8 cellular contexts compared by ENCODE assay signal in genomic region chr22:27885977-27886842, GRCh38. TPM values are rescaled to one million over a fixed set of nuclear protein-coding genes. Genes with fewer than 3 reads are reported as not detected.
DNase-seq lines count a peak whose midpoint lies in the region; ATAC-seq, FAIRE-seq and TF ChIP-seq lines count a peak whose summit lies in the region.

No MANE protein-coding gene starts in this region.

- 96% methylated on average over 2 of the region's 3 CpGs for WGBS in K562 (ENCODE audit: insufficient coverage, low coverage, missing lambda C conversion rate)

- H4K20me1 ChIP-seq in PC-3 (ENCODE audit: low read length): peaks cover 11% of the 10 kb centered on the region; the same call in 1 of the 2 replicates
- H4K20me1 ChIP-seq in K562 (replicated peaks; ENCODE audit: control insufficient read depth, insufficient read depth, low read length): peaks cover 8% of the 10 kb centered on the region

- H3K4me1 ChIP-seq in PC-3 (ENCODE audit: insufficient read depth, low read length): peaks cover 13% of the 10 kb centered on the region
- H3K4me1 ChIP-seq in K562 (replicated peaks in 1 of 2; ENCODE audit: control insufficient read depth in 2 of 2, insufficient read depth in 2 of 2, low read length in 2 of 2): no peaks in the 10 kb centered on the region

- H3K4me3 ChIP-seq in AG04449 (ENCODE audit: low read depth, low read length): no peak overlapping the region
- H3K4me3 ChIP-seq in PC-3 (ENCODE audit: low read length): no peak overlapping the region
- H3K4me3 ChIP-seq in K562: no peak overlapping the region

- H3K9me3 ChIP-seq in PC-3 (ENCODE audit: low read length) (no peaks in the 10 kb centered on the region), K562 (replicated peaks; ENCODE audit: control insufficient read depth, insufficient read depth, low read depth, low read length) (no peaks in the 10 kb centered on the region)

- H2AFZ ChIP-seq in PC-3 (ENCODE audit: low read length): no peak overlapping the region
- H2AFZ ChIP-seq in K562 (ENCODE audit: low read depth, low read length): no peak overlapping the region

- POLR2A ChIA-PET in AG04449 (lab: Yijun Ruan, JAX): interaction anchor here (0.5 kb wide), 1 partner anchor 742 kb away, joined by 3 read pairs; no protein-coding TSS in a partner anchor
- POLR2A ChIA-PET in PC-3 (lab: Charles Lee; ENCODE audit: unreplicated experiment): no interaction called here
- POLR2A ChIA-PET in K562 (lab: Yijun Ruan, JAX): interaction anchor here (0.6 to 1.0 kb wide), 3 partner anchors 13 to 124 kb away, joined by 3 read pairs; no protein-coding TSS in a partner anchor

- DNase-seq in AG04449 (ENCODE audit: low read depth, low spot score) (peak; percentile 59), PC-3 (peak; percentile 50), K562 (ENCODE audit: extremely low read depth in 1 of 4, low spot score in 3 of 4) (peak; percentile 26 to 34 (median 32)), inferior parietal cortex (ENCODE audit: extremely low spot score) (peak; percentile 74), NCI-H774 (lab: John Stamatoyannopoulos, UW) (no peak)
- DNase-seq in stimulated activated CD4-positive, alpha-beta T cell treated with anti-CD3 and anti-CD28 coated beads, Interleukin-2, amount 100 ng/mL, for 24 hours: peak; percentile 37 to 46

- peak; percentile 67 for ATAC-seq in PC-3
- ATAC-seq in K562: 0 out of 3 replicates have a peak, but pooled peaks have one; percentile 43
- no peak for ATAC-seq in GM21515 (IDR thresholded peaks at IDR 0.05; ENCODE audit: unreplicated experiment)

- H3K27ac ChIP-seq in PC-3 (ENCODE audit: low read length): no peak overlapping the region
- H3K27ac ChIP-seq in K562 (ENCODE audit: extremely low read depth, low read depth, low read length): no peak overlapping the region

- no peaks in the 10 kb centered on the region for H3K9me2 ChIP-seq in PC-3 (replicated peaks; ENCODE audit: low read length)

- TF ChIP-seq CTCF in AG04449 (IDR thresholded peaks at IDR 0.05; ENCODE audit: insufficient read depth, low read length, missing control alignments): peak; percentile 45
- TF ChIP-seq CTCF in GM12801 (IDR thresholded peaks at IDR 0.05; ENCODE audit: extremely low read depth, insufficient read length): peak; percentile 47
- TF ChIP-seq CTCF in PC-3 (conservative IDR thresholded peaks at IDR 0.05; ENCODE audit: low read depth, low read length): peak; percentile 79
- TF ChIP-seq CTCF in K562 (IDR thresholded peaks at IDR 0.05 in 2 of 3, conservative IDR thresholded peaks at IDR 0.05 in 1 of 3; ENCODE audit: insufficient read depth in 2 of 3, low read depth in 1 of 3, low read length in 3 of 3): peak; percentile 40 to 66 (median 47); a peak in 5 of 6 replicates

- TF ChIP-seq EP300 in K562 (IDR thresholded peaks at IDR 0.05; ENCODE audit: low read length): no peak

- CTCF ChIA-PET in AG04449 (lab: Yijun Ruan, JAX) (interaction anchor here (0.8 to 20.7 kb wide), 25 partner anchors 9 to 1130 kb away, joined by 3 to 514 read pairs (median 4); no protein-coding TSS in a partner anchor), PC-3 (lab: Charles Lee) (no interaction called here), K562 (lab: Yijun Ruan, JAX; ENCODE audit: low intra/inter-chr PET ratio) (interaction anchor here (0.6 to 3.6 kb wide), 2 partner anchors 123 to 1154 kb away, joined by 4 to 22 read pairs; no protein-coding TSS in a partner anchor)

- no peaks in the 10 kb centered on the region for H3F3A ChIP-seq in PC-3 (ENCODE audit: low read length, unreplicated experiment)

- peak; percentile 45 to 63 for TF ChIP-seq RAD21 in K562 (CRISPR knock-in tag; conservative IDR thresholded peaks at IDR 0.05 in 1 of 2, IDR thresholded peaks at IDR 0.05 in 1 of 2)

- peaks cover 29% of the 10 kb centered on the region for H3K36me3 ChIP-seq in PC-3 (ENCODE audit: low read depth, low read length)
- H3K36me3 ChIP-seq in K562 (ENCODE audit: control insufficient read depth, insufficient read depth, low read length): peaks cover 74% of the 10 kb centered on the region

- H3K79me2 ChIP-seq in PC-3 (ENCODE audit: low read length): peaks cover 6% of the 10 kb centered on the region; the same call in 1 of the 2 replicates
- 0 out of 3 replicates have a peak, but pooled peaks cover 4% of the 10 kb centered on the region for H3K79me2 ChIP-seq in K562 (ENCODE audit: control insufficient read depth, insufficient read depth, low read length)

- H3K27me3 ChIP-seq in PC-3 (ENCODE audit: low read length) (no peaks in the 10 kb centered on the region), K562 (ENCODE audit: control insufficient read depth in 2 of 2, insufficient read depth in 2 of 2, low read length in 2 of 2) (no peaks in the 10 kb centered on the region)

- H3K9me1 ChIP-seq in K562 (ENCODE audit: control insufficient read depth, insufficient read depth, low read length): no peaks in the 10 kb centered on the region

- FAIRE-seq in K562 (lab: Jason Lieb, UNC): peak; percentile 37

- in situ Hi-C loops in K562 (cut with MboI): loop anchor here (5.0 to 25.0 kb wide), 2 partner anchors 121 to 701 kb away; no protein-coding TSS in a partner anchor

- BruUV-seq in PC-3 (replicated peaks; lab: Mats Ljungman, UMichigan): no TSS peak
- no TSS peak for BruUV-seq in K562 (replicated peaks; lab: Mats Ljungman, UMichigan)

- H3K9ac ChIP-seq in PC-3 (ENCODE audit: low read length): no peak overlapping the region
- H3K9ac ChIP-seq in K562 (ENCODE audit: insufficient read depth in 1 of 2, low read depth in 2 of 2, low read length in 2 of 2): no peak overlapping the region

- intact Hi-C loops in PC-3 (cut with micrococcal nuclease): loop anchor here (1.0 kb wide), 1 partner anchor 123 kb away; no protein-coding TSS in a partner anchor
- intact Hi-C loops in K562 (cut with micrococcal nuclease): loop anchor here (2.0 to 10.0 kb wide), 2 partner anchors 49 to 123 kb away; no protein-coding TSS in a partner anchor

- TF ChIP-seq POLR2A in K562 (conservative IDR thresholded peaks at IDR 0.05): no peak

- H3K4me2 ChIP-seq in PC-3 (ENCODE audit: low read length): no peak overlapping the region
- H3K4me2 ChIP-seq in K562 (ENCODE audit: insufficient read depth, low read length): no peak overlapping the region

TF ChIP-seq in K562, 482 proteins besides CTCF, POLR2A, EP300 and RAD21:
- TF ChIP-seq MCM5 (IDR thresholded peaks at IDR 0.05; ENCODE audit: low read depth) (no peak), JUND (IDR thresholded peaks at IDR 0.05; ENCODE audit: borderline replicate concordance, low read depth, low read length) (peak; percentile 11; the same call in 1 of the 2 replicates), JUND (tag; IDR thresholded peaks at IDR 0.05; ENCODE audit: borderline replicate concordance, low read depth, low read length) (peak; percentile 57; the same call in 1 of the 3 replicates), MEIS2 (IDR thresholded peaks at IDR 0.05; ENCODE audit: partially characterized antibody) (peak; percentile 8), KDM1A (IDR thresholded peaks at IDR 0.05) (0 out of 4 replicates have a peak, but pooled peaks of 1 of the 2 experiments have one; percentile 15), ATF7 (IDR thresholded peaks at IDR 0.05) (0 out of 2 replicates have a peak, but pooled peaks have one; percentile 25), ATF3 (IDR thresholded peaks at IDR 0.05) (peak; percentile 87), ATF3 (CRISPR knock-in tag; conservative IDR thresholded peaks at IDR 0.05) (no peak)

RNA-seq across cellular contexts. Expression of gene PITPNB, which starts 32.8 kb away (rescaled TPM):
- total RNA-seq in PC-3 (2014; rRNA removed) (15.3 and 22.7 TPM in 2 replicates), K562 (2014; rRNA removed) (13.0 and 13.1 TPM in 2 replicates), K562 (2014; rRNA removed; fragmentation: Illumina TruSeq; extraction: Trizol) (14.7 and 20.8 TPM in 2 replicates), K562 (2015; rRNA removed; fragmentation: Illumina TruSeq; extraction: Trizol) (12.6 and 14.2 TPM in 2 replicates), K562 (2021) (46.1 and 50.5 TPM in 2 replicates)
- total RNA-seq in K562 (2011; cell fraction: chromatin; rRNA removed; ENCODE audit: low replicate concordance): 47.8 and 167 TPM in 2 replicates
- 20.3 and 25.8 TPM in 2 replicates for total RNA-seq in K562 (2011; cell fraction: nucleolus; rRNA removed)
- total RNA-seq in K562 (2011; cell fraction: nucleoplasm; rRNA removed): 70.5 and 141 TPM in 2 replicates
- polyA plus RNA-seq in K562 (2011; rRNA removed) (34.7 and 40.7 TPM in 2 replicates), K562 (2014; fragmentation: Illumina TruSeq; extraction: Trizol) (46.1 and 52.4 TPM in 2 replicates), K562 (2014; fragmentation: Nextera tagmentation; extraction: Ambion mirVana) (10 to 100 TPM; 32.2 to 44.3 TPM), K562 (2014; rRNA removed) (28.9 and 43.8 TPM in 2 replicates)
- polyA plus RNA-seq in K562 (2011; cell fraction: cytosol; rRNA removed): 11.6 and 18.5 TPM in 2 replicates
- 36.4 and 39.8 TPM in 2 replicates for polyA plus RNA-seq in K562 (2011; cell fraction: nucleus; rRNA removed)
- 26.6 and 55.2 TPM in 2 replicates for polyA plus RNA-seq in K562 (2012)
- polyA minus RNA-seq in K562 (2011; rRNA and poly(A)+ RNA removed): 60.0 and 60.7 TPM in 2 replicates
- polyA minus RNA-seq in K562 (2011; cell fraction: cytosol; rRNA and poly(A)+ RNA removed): 20.4 and 22.8 TPM in 2 replicates
- 23.8 and 35.3 TPM in 2 replicates for polyA minus RNA-seq in K562 (2011; cell fraction: nucleus; rRNA and poly(A)+ RNA removed)
